Comparison of ENCODE assay signal across 23 cellular contexts in genomic region chr2:7860693-7861092, GRCh38.
DNase-seq lines count a peak whose midpoint lies in the region; ATAC-seq, FAIRE-seq and TF ChIP-seq lines count a peak whose summit lies in the region.
"Had no signal": no experiment of that assay in that cellular context is flagged by ENCODE, and none has a peak within 500 bp of the region (broad histone marks: within the 10 kb centered on the region; RNA-seq: fewer than 3 reads in every experiment).

No MANE protein-coding gene starts in this region.

- ATAC-seq in K562 (no peak), foreskin keratinocyte (no peak), left colon (no peak)
- ATAC-seq: activated CD8-positive, alpha-beta T cell treated with anti-CD3 and anti-CD28 coated beads for 36 hours; lower lobe of right lung; stimulated activated memory B cell treated with anti-CD40 and anti-IgM and Interleukin-4, amounts not matched to agents 10 μg/mL and 1 μg/mL and 100 μg/mL, for 72 hours had no signal

- FAIRE-seq in K562 (lab: Jason Lieb, UNC) = no peak
- FAIRE-seq: kidney had no signal

- TF ChIP-seq CTCF in K562 (IDR thresholded peaks at IDR 0.05 in 2 of 3, conservative IDR thresholded peaks at IDR 0.05 in 1 of 3; ENCODE audit: insufficient read depth in 2 of 3, low read depth in 1 of 3, low read length in 3 of 3) (no peak), foreskin keratinocyte (conservative IDR thresholded peaks at IDR 0.05) (no peak), chondrocyte (IDR thresholded peaks at IDR 0.05) (no peak)

- H3K9me3 Mint-ChIP-seq in chondrocyte (ENCODE audit: low read depth) = no peaks in the 10 kb centered on the region
- H3K9me3 Mint-ChIP-seq: activated B cell treated with CpG ODN at 0.5 μM for 24 hours; activated CD8-positive, alpha-beta T cell treated with anti-CD3 and anti-CD28 coated beads for 36 hours; stimulated activated memory B cell treated with anti-CD40 and anti-IgM and Interleukin-4, amounts not matched to agents 10 μg/mL and 1 μg/mL and 100 μg/mL, for 72 hours had no signal

- peaks cover 6% of the 10 kb centered on the region for H3K27me3 Mint-ChIP-seq in chondrocyte (ENCODE audit: low read depth)
- H3K27me3 Mint-ChIP-seq: activated CD8-positive, alpha-beta T cell treated with anti-CD3 and anti-CD28 coated beads for 36 hours had no signal

- H2AFZ ChIP-seq in K562 (ENCODE audit: low read depth, low read length) = no peak overlapping the region

- H3K36me3 ChIP-seq in MG63 = no peaks in the 10 kb centered on the region
- H3K36me3 ChIP-seq in K562 (ENCODE audit: control insufficient read depth, insufficient read depth, low read length) = no peaks in the 10 kb centered on the region
- H3K36me3 ChIP-seq: lower lobe of right lung, prostate gland had no signal

- no peaks in the 10 kb centered on the region for H3K36me3 Mint-ChIP-seq in chondrocyte (ENCODE audit: low read depth)
- H3K36me3 Mint-ChIP-seq: stimulated activated memory B cell treated with anti-CD40 and anti-IgM and Interleukin-4, amounts not matched to agents 10 μg/mL and 1 μg/mL and 100 μg/mL, for 72 hours had no signal

- POLR2A ChIA-PET in K562 (lab: Yijun Ruan, JAX) = no interaction called here

- H3K4me2 ChIP-seq in K562 (ENCODE audit: insufficient read depth, low read length) = no peak overlapping the region

- intact Hi-C loops in K562 (cut with micrococcal nuclease) (no loop called here), left colon (cut with DNase I, micrococcal nuclease) (no loop called here)

- BruUV-seq in K562 (replicated peaks; lab: Mats Ljungman, UMichigan) = no TSS peak

- no peak overlapping the region for H3K27ac Mint-ChIP-seq in chondrocyte (ENCODE audit: unreplicated experiment)
- H3K27ac Mint-ChIP-seq: activated B cell treated with CpG ODN at 0.5 μM for 24 hours; activated CD8-positive, alpha-beta T cell treated with anti-CD3 and anti-CD28 coated beads for 36 hours; stimulated activated memory B cell treated with anti-CD40 and anti-IgM and Interleukin-4, amounts not matched to agents 10 μg/mL and 1 μg/mL and 100 μg/mL, for 72 hours had no signal

- WGBS in K562 (ENCODE audit: insufficient coverage, low coverage, missing lambda C conversion rate) = 0% methylated on average over 2 of the region's 2 CpGs

- H3K27ac ChIP-seq in K562 (ENCODE audit: extremely low read depth, low read depth, low read length) = no peak overlapping the region
- H3K27ac ChIP-seq in foreskin keratinocyte = no peak overlapping the region
- H3K27ac ChIP-seq: 22Rv1, lower lobe of right lung, prostate gland, skin epidermis, testis had no signal

- H3K27me3 ChIP-seq in MG63 (no peaks in the 10 kb centered on the region), K562 (ENCODE audit: control insufficient read depth in 2 of 2, insufficient read depth in 2 of 2, low read length in 2 of 2) (no peaks in the 10 kb centered on the region; a peak in 1 of 5 replicates), foreskin keratinocyte (no peaks in the 10 kb centered on the region)
- H3K27me3 ChIP-seq: testis had no signal

- TF ChIP-seq EP300 in K562 (IDR thresholded peaks at IDR 0.05; ENCODE audit: low read length) = no peak

- TF ChIP-seq RAD21 in K562 (CRISPR knock-in tag; conservative IDR thresholded peaks at IDR 0.05 in 1 of 2, IDR thresholded peaks at IDR 0.05 in 1 of 2) = no peak

- in situ Hi-C loops in K562 (cut with MboI) = no loop called here

- H3K9me3 ChIP-seq in MG63 (no peaks in the 10 kb centered on the region), K562 (replicated peaks; ENCODE audit: control insufficient read depth, insufficient read depth, low read depth, low read length) (no peaks in the 10 kb centered on the region)
- H3K9me3 ChIP-seq: lower lobe of right lung, prostate gland, testis had no signal

- no peak overlapping the region for H3K9ac ChIP-seq in K562 (ENCODE audit: insufficient read depth in 1 of 2, low read depth in 2 of 2, low read length in 2 of 2)

- H3K9me1 ChIP-seq in K562 (ENCODE audit: control insufficient read depth, insufficient read depth, low read length) = no peaks in the 10 kb centered on the region

- H3K4me1 ChIP-seq in K562 (replicated peaks in 1 of 2; ENCODE audit: control insufficient read depth in 2 of 2, insufficient read depth in 2 of 2, low read length in 2 of 2) (no peaks in the 10 kb centered on the region), foreskin keratinocyte (peaks cover 11% of the 10 kb centered on the region)
- H3K4me1 ChIP-seq: lower lobe of right lung, prostate gland, testis had no signal

- DNase-seq in NCI-H1105 treated with DMSO at 0.1 percent for 48 hours (lab: John Stamatoyannopoulos, UW) = peak; percentile 7
- no peak for DNase-seq in NCI-H1105 (lab: John Stamatoyannopoulos, UW)
- peak; percentile 19 for DNase-seq in MG63
- no peak for DNase-seq in K562 (ENCODE audit: extremely low read depth in 1 of 4, low spot score in 3 of 4)
- DNase-seq in foreskin keratinocyte = peak; percentile 26 to 31
- no peak for DNase-seq in retina
- no peak for DNase-seq in chondrocyte (ENCODE audit: low spot score)
- DNase-seq in left colon = no peak
- DNase-seq: activated B cell treated with CpG ODN at 0.5 μM for 24 hours; activated CD8-positive, alpha-beta T cell treated with anti-CD3 and anti-CD28 coated beads for 36 hours; activated gamma-delta T cell treated with Interleukin-2 at 50 U/mL for 16 hours; AML-193; DMS79 treated with DMSO at 0.1 percent for 48 hours; kidney; lower lobe of right lung; NCI-H2081 treated with DMSO at 0.1 percent for 48 hours; NCI-H524 treated with DMSO at 0.1 percent for 48 hours; stimulated activated CD4-positive, alpha-beta T cell treated with anti-CD3 and anti-CD28 coated beads, Interleukin-2, amount 100 ng/mL, for 24 hours; testis had no signal

- TF ChIP-seq POLR2A in K562 (conservative IDR thresholded peaks at IDR 0.05) = no peak

- no peaks in the 10 kb centered on the region for H4K20me1 ChIP-seq in K562 (replicated peaks; ENCODE audit: control insufficient read depth, insufficient read depth, low read length)

- CTCF ChIA-PET in K562 (lab: Yijun Ruan, JAX; ENCODE audit: low intra/inter-chr PET ratio) = no interaction called here

- no peaks in the 10 kb centered on the region for H3K79me2 ChIP-seq in K562 (ENCODE audit: control insufficient read depth, insufficient read depth, low read length)

- peaks cover 14% of the 10 kb centered on the region for H3K4me1 Mint-ChIP-seq in chondrocyte (ENCODE audit: low read depth)
- H3K4me1 Mint-ChIP-seq: activated B cell treated with CpG ODN at 0.5 μM for 24 hours; stimulated activated memory B cell treated with anti-CD40 and anti-IgM and Interleukin-4, amounts not matched to agents 10 μg/mL and 1 μg/mL and 100 μg/mL, for 72 hours had no signal

- no peak overlapping the region for H3K4me3 ChIP-seq in MG63
- H3K4me3 ChIP-seq in K562 = no peak overlapping the region
- H3K4me3 ChIP-seq: lower lobe of right lung, prostate gland, skin epidermis, testis had no signal

- no peak overlapping the region for H3K4me3 Mint-ChIP-seq in chondrocyte (ENCODE audit: unreplicated experiment)
- H3K4me3 Mint-ChIP-seq: activated B cell treated with CpG ODN at 0.5 μM for 24 hours; activated CD8-positive, alpha-beta T cell treated with anti-CD3 and anti-CD28 coated beads for 36 hours; stimulated activated memory B cell treated with anti-CD40 and anti-IgM and Interleukin-4, amounts not matched to agents 10 μg/mL and 1 μg/mL and 100 μg/mL, for 72 hours had no signal

TF ChIP-seq in K562, 482 proteins besides CTCF, POLR2A, EP300 and RAD21:
- TF ChIP-seq RBM25 (IDR thresholded peaks at IDR 0.05; ENCODE audit: low read depth, low read length, severe bottlenecking) = peak; percentile 81
- no peak for TF ChIP-seq ZFP1 (CRISPR knock-in tag; IDR thresholded peaks at IDR 0.05)

Comparison
In these comparisons a context has a peak if more than half of its experiments do, and no peak if none do; other contexts are left out.
1. DNase-seq: peak in NCI-H1105 treated with DMSO at 0.1 percent for 48 hours (single experiment), MG63 (single experiment) and foreskin keratinocyte (2 of 2); none in NCI-H1105 (single experiment), K562 (0 of 4), retina (single experiment), chondrocyte (single experiment) and left colon (0 of 2).